26 cellular contexts compared by ENCODE assay signal in genomic region chrX:99117011-99117410, GRCh38.
"Had no signal": no experiment of that assay in that cellular context is flagged by ENCODE, and none has a peak within 500 bp of the region (broad histone marks: within the 10 kb centered on the region; RNA-seq: fewer than 3 reads in every experiment).

No MANE protein-coding gene starts in this region.

- H3K27ac Mint-ChIP-seq: effector memory CD8-positive, alpha-beta T cell; memory B cell; naive B cell; natural killer cell treated with Interleukin-12 subunit alpha and Interleukin-12 subunit beta and Interleukin-15 and Interleukin-18, amount 100 ng/mL, for 72 hours; stimulated activated naive CD8-positive, alpha-beta T cell treated with anti-CD3 and anti-CD28 coated beads, Interleukin-15, amount 100 ng/mL, for 72 hours had no signal

- H3K27me3 Mint-ChIP-seq: effector memory CD8-positive, alpha-beta T cell; memory B cell; naive B cell; stimulated activated naive CD8-positive, alpha-beta T cell treated with anti-CD3 and anti-CD28 coated beads, Interleukin-15, amount 100 ng/mL, for 72 hours had no signal

- H3K9me3 ChIP-seq: mucosa of descending colon, neutrophil, prostate gland, right atrium auricular region, suprapubic skin, vagina had no signal

- H3K4me3 Mint-ChIP-seq: effector memory CD8-positive, alpha-beta T cell; memory B cell; naive B cell; natural killer cell treated with Interleukin-12 subunit alpha and Interleukin-12 subunit beta and Interleukin-15 and Interleukin-18, amount 100 ng/mL, for 72 hours; neural crest cell; stimulated activated naive CD8-positive, alpha-beta T cell treated with anti-CD3 and anti-CD28 coated beads, Interleukin-15, amount 100 ng/mL, for 72 hours had no signal

- DNase-seq: cortex of kidney; effector memory CD8-positive, alpha-beta T cell; hypothalamus; kidney; mucosa of descending colon; naive B cell; stimulated activated CD4-positive, alpha-beta T cell treated with anti-CD3 and anti-CD28 coated beads, Interleukin-12 subunit alpha, Interleukin-12 subunit beta, amount 100 ng/mL, for 4 hours; stimulated activated CD4-positive, alpha-beta T cell treated with anti-CD3 and anti-CD28 coated beads, Interleukin-1b, Interleukin-23, amount 100 ng/mL, for 48 hours; stimulated activated CD4-positive, alpha-beta T cell treated with anti-CD3 and anti-CD28 coated beads, Interleukin-4, amount 100 ng/mL, for 1 hour; stimulated activated CD8-positive, alpha-beta memory T cell treated with anti-CD3 and anti-CD28 coated beads, Interleukin-4, amount 100 ng/mL, for 48 hours; stimulated activated naive CD4-positive, alpha-beta T cell; stimulated activated naive CD8-positive, alpha-beta T cell treated with anti-CD3 and anti-CD28 coated beads, Interleukin-15, amount 100 ng/mL, for 72 hours; trophoblast cell had no signal

- H2AFZ ChIP-seq: parathyroid adenoma had no signal

- H3K36me3 ChIP-seq: neutrophil, prostate gland, right atrium auricular region, suprapubic skin, vagina had no signal

- H3K9me3 Mint-ChIP-seq: effector memory CD8-positive, alpha-beta T cell; memory B cell; stimulated activated naive CD8-positive, alpha-beta T cell treated with anti-CD3 and anti-CD28 coated beads, Interleukin-15, amount 100 ng/mL, for 72 hours had no signal

- H3K27me3 ChIP-seq: neutrophil, right atrium auricular region, suprapubic skin, vagina had no signal

- H3K4me2 ChIP-seq: smooth muscle cell had no signal

- ATAC-seq: effector memory CD8-positive, alpha-beta T cell; left lobe of liver; mucosa of descending colon; natural killer cell treated with Interleukin-12 subunit alpha and Interleukin-12 subunit beta and Interleukin-15 and Interleukin-18, amount 100 ng/mL, for 72 hours; sciatic nerve; stimulated activated naive CD8-positive, alpha-beta T cell treated with anti-CD3 and anti-CD28 coated beads, Interleukin-15, amount 100 ng/mL, for 72 hours had no signal

- H3K9ac ChIP-seq: parathyroid adenoma had no signal

- H3K36me3 Mint-ChIP-seq: memory B cell; naive B cell; natural killer cell treated with Interleukin-12 subunit alpha and Interleukin-12 subunit beta and Interleukin-15 and Interleukin-18, amount 100 ng/mL, for 72 hours had no signal

- H3K27ac ChIP-seq: neutrophil, parathyroid adenoma, prostate gland, right atrium auricular region, suprapubic skin, vagina had no signal

- H3K79me2 ChIP-seq: parathyroid adenoma had no signal

- H3K4me1 ChIP-seq: parathyroid adenoma, prostate gland, right atrium auricular region, suprapubic skin, vagina had no signal

- H3K4me1 Mint-ChIP-seq: memory B cell; naive B cell; stimulated activated naive CD8-positive, alpha-beta T cell treated with anti-CD3 and anti-CD28 coated beads, Interleukin-15, amount 100 ng/mL, for 72 hours had no signal

- H3K4me3 ChIP-seq: lung, mucosa of descending colon, prostate gland, right atrium auricular region, smooth muscle cell, suprapubic skin, vagina had no signal
